ENCODE assay signal across 8 cellular contexts in the genomic region with DNA sequence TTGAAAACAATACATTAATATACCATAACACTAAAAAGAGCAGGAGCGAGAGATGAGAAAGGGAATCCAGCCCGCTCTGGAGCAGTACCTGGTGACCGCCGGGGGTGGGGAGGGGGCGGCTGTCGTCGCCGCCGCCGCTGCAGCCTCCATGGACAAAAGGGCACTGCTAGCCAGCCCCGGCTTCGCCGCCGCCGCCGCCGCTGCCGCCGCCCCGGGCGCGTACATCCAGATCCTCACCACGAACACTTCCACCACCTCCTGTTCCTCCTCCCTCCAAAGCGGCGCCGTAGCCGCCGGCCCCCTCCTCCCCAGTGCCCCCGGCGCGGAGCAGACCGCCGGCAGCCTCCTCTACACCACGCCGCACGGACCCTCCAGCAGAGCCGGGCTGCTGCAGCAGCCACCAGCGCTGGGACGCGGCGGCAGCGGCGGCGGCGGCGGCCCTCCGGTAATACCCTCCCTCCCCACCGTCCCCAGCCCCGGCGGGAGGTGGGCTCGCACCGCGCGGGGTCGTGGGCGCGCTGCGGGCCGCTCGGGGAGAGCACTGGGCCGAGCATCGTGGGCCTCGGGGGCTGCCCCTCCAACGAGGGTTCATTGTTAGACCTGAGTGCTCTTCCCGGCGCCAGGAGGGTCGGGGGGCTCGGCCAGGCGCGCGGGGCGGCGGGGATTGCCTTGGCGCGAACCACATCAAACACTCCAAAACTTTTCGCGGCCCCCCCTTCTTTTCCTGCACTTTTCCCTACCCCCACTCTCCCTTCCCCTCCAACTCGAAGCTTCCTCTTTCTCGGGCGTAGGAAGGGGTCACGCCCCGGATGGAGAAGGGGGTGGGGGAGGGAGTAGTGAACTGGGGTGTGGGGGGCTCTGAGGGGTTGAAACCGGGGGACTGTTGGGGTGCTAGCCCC. TPM values are rescaled to one million over a fixed set of nuclear protein-coding genes. Genes with fewer than 3 reads are reported as not detected.
A peak's percentile ranks its signal among the peaks of the same experiment; 100 is the strongest.
DNase-seq lines count a peak whose midpoint lies in the region; ATAC-seq and TF ChIP-seq lines count a peak whose summit lies in the region.

No MANE protein-coding gene starts in this region.

- CTCF ChIA-PET in CD4-positive, alpha-beta T cell (lab: Charles Lee): interaction anchor here (0.7 kb wide), 1 partner anchor 125 kb away, joined by 5 read pairs; no protein-coding TSS in a partner anchor
- CTCF ChIA-PET in Panc1 (lab: Charles Lee): no interaction called here

- BruUV-seq in Panc1 (replicated peaks; lab: Mats Ljungman, UMichigan): no TSS peak

- H3K4me3 ChIP-seq in Panc1 (ENCODE audit: low read depth in 2 of 2, low read length in 2 of 2): peak overlapping the region; percentile 94 to 97
- peak overlapping the region; percentile 66 for H3K4me3 ChIP-seq in urinary bladder (ENCODE audit: low read depth, low read length)

- WGBS in urinary bladder: under 1% methylated on average over 83 of the region's 83 CpGs

- peaks cover 10% of the 10 kb centered on the region; the same call in 1 of the 2 replicates for H3K4me1 ChIP-seq in Panc1 (ENCODE audit: control insufficient read depth, insufficient read depth, low read length)
- H3K4me1 ChIP-seq in urinary bladder (ENCODE audit: insufficient read depth): no peaks in the 10 kb centered on the region

- intact Hi-C loops in CD4-positive, alpha-beta T cell (cut with DNase I, micrococcal nuclease): loop anchor here (2.0 to 5.0 kb wide), 4 partner anchors 35 to 190 kb away; a partner anchor contains a TSS
- intact Hi-C loops in Panc1 (cut with micrococcal nuclease; ENCODE audit: unreplicated experiment): loop anchor here (5.0 kb wide), 1 partner anchor 110 kb away; no protein-coding TSS in a partner anchor

- H3K4me3 Mint-ChIP-seq in CD4-positive, alpha-beta T cell: peak overlapping the region; percentile 92
- H3K4me3 Mint-ChIP-seq in HFFc6: peak overlapping the region; percentile 97

- H3K27ac Mint-ChIP-seq in CD4-positive, alpha-beta T cell: peak overlapping the region; percentile 80
- peak overlapping the region; percentile 95 for H3K27ac Mint-ChIP-seq in HFFc6

- H3K9me3 ChIP-seq in CD4-positive, alpha-beta T cell (ENCODE audit: control insufficient read depth, low read length): no peaks in the 10 kb centered on the region
- no peaks in the 10 kb centered on the region for H3K9me3 ChIP-seq in Panc1 (ENCODE audit: control insufficient read depth, insufficient read depth, low read depth, low read length)

- peak overlapping the region; percentile 85 for H3K27ac ChIP-seq in CD4-positive, alpha-beta T cell (ENCODE audit: low read depth, low read length)
- peak overlapping the region; percentile 88; the same call in 1 of the 2 replicates for H3K27ac ChIP-seq in Panc1 (ENCODE audit: low read length)
- H3K27ac ChIP-seq in urinary bladder (ENCODE audit: low read depth): peak overlapping the region; percentile 71

- no peak for ATAC-seq in CD4-positive, alpha-beta T cell (ENCODE audit: poor library complexity)
- ATAC-seq in Panc1: peak; percentile 51
- no peak for ATAC-seq in GM21825 (IDR thresholded peaks at IDR 0.05; ENCODE audit: unreplicated experiment)

- H3K36me3 ChIP-seq in Panc1 (ENCODE audit: control insufficient read depth, insufficient read depth, low read length): peaks cover 19% of the 10 kb centered on the region
- H3K36me3 ChIP-seq in urinary bladder (ENCODE audit: insufficient read depth): no peaks in the 10 kb centered on the region

- TF ChIP-seq CTCF in CD4-positive, alpha-beta T cell (IDR thresholded peaks at IDR 0.05): no peak
- TF ChIP-seq CTCF in HFFc6 (IDR thresholded peaks at IDR 0.05): no peak; the same call in 1 of the 2 replicates
- no peak for TF ChIP-seq CTCF in Panc1 (IDR thresholded peaks at IDR 0.05)

- H3K27me3 ChIP-seq in CD4-positive, alpha-beta T cell (ENCODE audit: control insufficient read depth, insufficient read depth, low read length): no peaks in the 10 kb centered on the region
- no peaks in the 10 kb centered on the region for H3K27me3 ChIP-seq in Panc1 (ENCODE audit: control insufficient read depth, insufficient read depth, low read length)

- H3K4me1 Mint-ChIP-seq in CD4-positive, alpha-beta T cell (ENCODE audit: low read depth): peaks cover 53% of the 10 kb centered on the region
- peaks cover 29% of the 10 kb centered on the region for H3K4me1 Mint-ChIP-seq in HFFc6 (ENCODE audit: low read depth)

- POLR2A ChIA-PET in CD4-positive, alpha-beta T cell (lab: Charles Lee): interaction anchor here (0.6 to 4.4 kb wide), 6 partner anchors 10 to 194 kb away, joined by 3 to 179 read pairs (median 49); no protein-coding TSS in a partner anchor
- POLR2A ChIA-PET in Panc1 (lab: Charles Lee): interaction anchor here (0.6 kb wide), 4 partner anchors 123 to 1546 kb away, joined by 5 to 9 read pairs (median 6); no protein-coding TSS in a partner anchor

- no peaks in the 10 kb centered on the region for H3K9me3 Mint-ChIP-seq in CD4-positive, alpha-beta T cell
- no peaks in the 10 kb centered on the region for H3K9me3 Mint-ChIP-seq in HFFc6

- H3K27me3 Mint-ChIP-seq in CD4-positive, alpha-beta T cell: no peaks in the 10 kb centered on the region
- H3K27me3 Mint-ChIP-seq in HFFc6 (ENCODE audit: insufficient read depth): peaks cover 2% of the 10 kb centered on the region; the same call in 1 of the 2 replicates

- peaks cover 23% of the 10 kb centered on the region for H3K36me3 Mint-ChIP-seq in CD4-positive, alpha-beta T cell (ENCODE audit: low read depth)
- H3K36me3 Mint-ChIP-seq in HFFc6 (ENCODE audit: low read depth): peaks cover 15% of the 10 kb centered on the region

- in situ Hi-C loops in Panc1 (cut with HindIII; ENCODE audit: low pct_unique_long_range_greater_than_20kb, low sequenced_read_pairs): no loop called here

- DNase-seq in CD4-positive, alpha-beta T cell: peak in 9 of 10 experiments; percentile 5 to 44 (median 20)
- DNase-seq in HFFc6 (no peak), Panc1 (ENCODE audit: low read depth, low spot score) (no peak), activated gamma-delta T cell (lab: John Stamatoyannopoulos, UW) (peak; percentile 40), germinal center (ENCODE audit: low spot score) (peak; percentile 42), nucleus accumbens (lab: John Stamatoyannopoulos, UW) (peak in 45 of 56 donors; percentile 5 to 58 (median 33))

RNA-seq across cellular contexts. Expression of a gene that starts 0.8 kb away (rescaled TPM):
- total RNA-seq in CD4-positive, alpha-beta T cell: 1 to 10 TPM; 2.7 to 2.9 TPM
- total RNA-seq in HFFc6 (2021; fragmentation: NEBNext Ultra II Directional; extraction: Animal tissue kit (Norgen Biotek cat#: 25700)): 10 to 100 TPM; 16.3 to 18.5 (median 17.3) TPM
- total RNA-seq in Panc1 (2021; ENCODE audit: unreplicated experiment) (31.0 TPM), urinary bladder (5.9 TPM)
- 13.1 TPM for polyA plus RNA-seq in Panc1 (2012; ENCODE audit: insufficient read length)
- polyA plus RNA-seq in urinary bladder: 5.0 TPM

Comparison
In these comparisons a context has a peak if more than half of its experiments do, and no peak if none do; other contexts are left out.
1. DNase-seq: peak in CD4-positive, alpha-beta T cell (9 of 10), activated gamma-delta T cell (single experiment), germinal center (single experiment) and nucleus accumbens (45 of 56); none in HFFc6 (single experiment) and Panc1 (single experiment).
2. Peak in every context shown above with its lines, with median percentiles within 50 percentile points of each other: H3K27ac ChIP-seq.